In the genomic region with DNA sequence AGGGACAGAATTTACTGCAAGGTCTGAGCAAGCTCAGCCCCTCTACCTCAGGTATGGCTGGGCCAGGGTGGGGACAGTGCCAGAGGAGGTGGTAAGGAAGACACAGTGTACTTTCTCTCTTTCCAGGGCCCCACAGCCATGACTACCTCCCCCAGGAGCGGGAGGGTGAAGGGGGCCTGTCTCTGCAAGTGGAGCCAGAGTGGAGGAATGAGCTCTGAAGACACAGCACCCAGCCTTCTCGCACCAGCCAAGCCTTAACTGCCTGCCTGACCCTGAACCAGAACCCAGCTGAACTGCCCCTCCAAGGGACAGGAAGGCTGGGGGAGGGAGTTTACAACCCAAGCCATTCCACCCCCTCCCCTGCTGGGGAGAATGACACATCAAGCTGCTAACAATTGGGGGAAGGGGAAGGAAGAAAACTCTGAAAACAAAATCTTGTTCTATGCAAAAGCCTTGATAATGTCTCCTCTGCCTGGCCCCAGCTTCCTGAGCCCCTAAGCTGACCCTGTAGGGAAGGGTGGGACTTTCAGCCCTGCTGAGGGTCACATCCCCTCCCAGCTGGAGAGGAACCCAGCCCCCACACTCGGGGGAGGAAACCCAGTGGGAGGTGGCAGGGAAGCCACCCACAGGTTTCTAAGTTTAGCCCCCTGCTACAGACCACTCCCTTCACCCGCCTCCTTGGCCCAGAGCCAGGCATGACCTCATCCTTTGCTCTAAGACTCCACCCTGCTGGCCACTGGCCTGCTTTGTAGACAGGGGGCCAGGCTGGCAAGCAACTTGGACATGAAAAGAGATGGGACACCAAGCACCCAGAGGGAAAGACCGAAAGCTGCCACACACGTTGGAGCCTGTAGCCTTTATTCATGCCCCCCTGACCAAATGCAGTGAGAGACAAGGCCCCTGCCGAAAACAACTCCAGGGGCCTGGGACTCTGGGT, we compare ENCODE assay signal across 8 cellular contexts. TPM values are rescaled to one million over a fixed set of nuclear protein-coding genes. Genes with fewer than 3 reads are reported as not detected.
A peak's percentile ranks its signal among the peaks of the same experiment; 100 is the strongest.
DNase-seq lines count a peak whose midpoint lies in the region; ATAC-seq and TF ChIP-seq lines count a peak whose summit lies in the region.

No MANE protein-coding gene starts in this region.

- peak overlapping the region; percentile 65 for H3K27ac ChIP-seq in colonic mucosa

- intact Hi-C loops in colonic mucosa (cut with DNase I) = no loop called here

- H3K9ac ChIP-seq in colonic mucosa (ENCODE audit: low read depth in 2 of 2, low read length in 2 of 2) = peak overlapping the region; percentile 41 to 57

- no peaks in the 10 kb centered on the region for H3K9me3 ChIP-seq in colonic mucosa

- DNase-seq in GM10266 (ENCODE audit: extremely low spot score) (peak; percentile 80), NCI-H2227 treated with DMSO at 0.1 percent for 48 hours (lab: John Stamatoyannopoulos, UW) (peak; percentile 80), colonic mucosa (peak; percentile 98), left kidney (ENCODE audit: low read depth, low spot score) (peak; percentile 96)
- peak; percentile 56 for DNase-seq in activated CD4-positive, alpha-beta T cell treated with anti-CD3 and anti-CD28 coated beads for 1 hour
- DNase-seq in stimulated activated CD4-positive, alpha-beta T cell treated with anti-CD3 and anti-CD28 coated beads, Interleukin-2, amount 100 ng/mL, for 4 hours (ENCODE audit: low read depth) = peak; percentile 60

- H3K27me3 ChIP-seq in colonic mucosa = no peaks in the 10 kb centered on the region

- H3K4me1 ChIP-seq in colonic mucosa = peaks cover 30% of the 10 kb centered on the region

- peak; percentile 37 for ATAC-seq in HG02973 (IDR thresholded peaks at IDR 0.05; ENCODE audit: unreplicated experiment)
- no peak for ATAC-seq in GM21528 (IDR thresholded peaks at IDR 0.05; ENCODE audit: low FRiP score, unreplicated experiment)

- TF ChIP-seq CTCF in GM10266 (IDR thresholded peaks at IDR 0.05; ENCODE audit: control insufficient read depth, insufficient read depth, low read depth, missing control alignments) (no peak), colonic mucosa (IDR thresholded peaks at IDR 0.05) (no peak)

- H3K36me3 ChIP-seq in colonic mucosa = peaks cover 5% of the 10 kb centered on the region

- H3K4me3 ChIP-seq in colonic mucosa = no peak overlapping the region

RNA-seq across cellular contexts. Expression of a gene that starts 6.4 kb away (rescaled TPM):
- total RNA-seq in colonic mucosa = 100 to 1,000 TPM; 327 to 451 TPM

RNA-seq across cellular contexts. Expression of a gene that starts 14.6 kb away (rescaled TPM):
- 1 to 10 TPM in 1 of 2 donors, under 1 TPM in 1; 0.80 to 1.0 TPM for total RNA-seq in colonic mucosa

RNA-seq across cellular contexts. Expression of a gene that starts 26.1 kb away (rescaled TPM):
- total RNA-seq in colonic mucosa = 10 to 100 TPM; 61.6 to 62.7 TPM
